In genomic region chr19:35352448-35353304, GRCh38 we compare ENCODE assay signal across 8 cellular contexts.
DNase-seq lines count a peak whose midpoint lies in the region; ATAC-seq, FAIRE-seq and TF ChIP-seq lines count a peak whose summit lies in the region.

No MANE protein-coding gene starts in this region.

- no peak overlapping the region for H3K4me3 ChIP-seq in choroid plexus epithelial cell (ENCODE audit: low read depth, low read length)

- peak; percentile 92 for TF ChIP-seq CTCF in choroid plexus epithelial cell (conservative IDR thresholded peaks at IDR 0.05; ENCODE audit: low read depth, low read length)

- no peak for TF ChIP-seq POLR2A in H54 (IDR thresholded peaks at IDR 0.05; ENCODE audit: low read depth, low read length)

- ATAC-seq in HG03469 (IDR thresholded peaks at IDR 0.05; ENCODE audit: unreplicated experiment): no peak

- DNase-seq in Ammon's horn (ENCODE audit: low spot score) (peak; percentile 89), H54 (ENCODE audit: insufficient read length, low spot score) (peak; percentile 94), NCI-H446 (lab: John Stamatoyannopoulos, UW) (peak; percentile 44 to 63), choroid plexus epithelial cell (ENCODE audit: low read depth) (peak; percentile 91), left kidney (ENCODE audit: low read depth, low spot score) (peak; percentile 91)
- peak; percentile 60 to 65 for DNase-seq in activated CD4-positive, alpha-beta T cell treated with anti-CD3 and anti-CD28 coated beads for 24 hours (ENCODE audit: low read depth in 2 of 2)
- peak; percentile 59 for DNase-seq in stimulated activated CD4-positive, alpha-beta T cell treated with anti-CD3 and anti-CD28 coated beads, Interleukin-4, amount 100 ng/mL, for 1 hour

- peak; percentile 86 for FAIRE-seq in H54 (lab: Jason Lieb, UNC)
